8 cellular contexts compared by ENCODE assay signal in the genomic region with DNA sequence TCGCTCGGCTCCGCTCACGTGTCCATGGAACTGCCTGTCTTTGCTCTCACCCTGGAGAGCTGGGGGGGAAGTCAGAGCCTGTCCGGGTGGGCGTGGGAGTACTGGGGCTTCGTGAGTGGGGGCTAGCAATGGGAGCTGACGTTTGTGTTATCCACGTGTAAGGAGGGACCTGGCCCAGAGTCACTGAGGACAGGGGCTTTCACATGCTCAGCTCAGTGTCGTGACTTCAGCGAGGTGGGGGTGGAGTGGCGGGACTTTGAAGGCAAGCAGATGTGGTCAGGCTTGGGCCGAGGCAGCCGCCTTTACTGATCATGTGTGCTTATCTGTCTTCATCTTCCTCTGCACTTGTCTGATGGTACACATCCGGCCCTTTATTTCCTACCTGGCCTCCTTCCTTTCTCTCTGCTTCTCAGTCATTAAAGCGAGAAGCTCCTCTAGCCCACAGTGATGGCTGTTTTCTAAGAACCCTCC.
DNase-seq lines count a peak whose midpoint lies in the region; ATAC-seq and TF ChIP-seq lines count a peak whose summit lies in the region.

No MANE protein-coding gene starts in this region.

- peaks cover 0 to 74% of the 10 kb centered on the region in 2 donors for H3K4me1 ChIP-seq in right atrium auricular region

- peak overlapping the region; percentile 99 for H3K27ac ChIP-seq in right atrium auricular region

- H3K9me3 ChIP-seq in right atrium auricular region: no peaks in the 10 kb centered on the region

- H3K36me3 ChIP-seq in right atrium auricular region: peaks cover 36% of the 10 kb centered on the region

- TF ChIP-seq CTCF in right atrium auricular region (IDR thresholded peaks at IDR 0.05): no peak

- H3K27me3 ChIP-seq in right atrium auricular region: no peaks in the 10 kb centered on the region

- ATAC-seq in GM19035 (IDR thresholded peaks at IDR 0.05; ENCODE audit: unreplicated experiment): no peak
- no peak for ATAC-seq in GM19351 (IDR thresholded peaks at IDR 0.05; ENCODE audit: unreplicated experiment)

- peak; percentile 45 for DNase-seq in KG1 (lab: John Stamatoyannopoulos, UW)
- peak; percentile 39 for DNase-seq in activated T-cell treated with anti-CD3 and anti-CD28 coated beads for 4 hours
- DNase-seq in right atrium auricular region (ENCODE audit: low spot score): no peak
- DNase-seq in stimulated activated CD8-positive, alpha-beta memory T cell treated with anti-CD3 and anti-CD28 coated beads, Interleukin-12 subunit alpha, Interleukin-12 subunit beta, amount 100 ng/mL, for 4 hours (ENCODE audit: low read depth): peak; percentile 35
- no peak for DNase-seq in RPMI8226
- DNase-seq in nucleus accumbens (lab: John Stamatoyannopoulos, UW): no peak

- no peak overlapping the region for H3K4me3 ChIP-seq in right atrium auricular region

Comparison
In these comparisons a context has a peak if more than half of its experiments do, and no peak if none do; other contexts are left out.
1. DNase-seq: peak in KG1 (single experiment), activated T-cell treated with anti-CD3 and anti-CD28 coated beads for 4 hours (single experiment) and stimulated activated CD8-positive, alpha-beta memory T cell treated with anti-CD3 and anti-CD28 coated beads, Interleukin-12 subunit alpha, Interleukin-12 subunit beta, amount 100 ng/mL, for 4 hours (single experiment); none in right atrium auricular region (single experiment), RPMI8226 (single experiment) and nucleus accumbens (0 of 56).